22 cellular contexts compared by ENCODE assay signal in genomic region chr14:74985806-74986205, GRCh38. TPM values are rescaled to one million over a fixed set of nuclear protein-coding genes. Genes with fewer than 3 reads are reported as not detected.
"Had no signal": no experiment of that assay in that cellular context is flagged by ENCODE, and none has a peak within 500 bp of the region (broad histone marks: within the 10 kb centered on the region; RNA-seq: fewer than 3 reads in every experiment).

No MANE protein-coding gene starts in this region.

- H3K4me2 ChIP-seq: smooth muscle cell had no signal

- H3K36me3 ChIP-seq: thoracic aorta, upper lobe of left lung had no signal

- H3K4me1 ChIP-seq: parathyroid adenoma had no signal

- H3K79me2 ChIP-seq: parathyroid adenoma had no signal

- H3K9me3 ChIP-seq: mucosa of descending colon, thoracic aorta, upper lobe of left lung had no signal

- H3K9ac ChIP-seq: parathyroid adenoma had no signal

- H3K27ac ChIP-seq: parathyroid adenoma, upper lobe of left lung had no signal

- H2AFZ ChIP-seq: parathyroid adenoma had no signal

- H3K27me3 ChIP-seq: dorsolateral prefrontal cortex, upper lobe of left lung had no signal

- H3K4me3 ChIP-seq: dorsolateral prefrontal cortex, mucosa of descending colon, smooth muscle cell, thoracic aorta, upper lobe of left lung had no signal

- FAIRE-seq: frontal cortex, kidney, urothelium cell line had no signal

- DNase-seq: cerebellar nuclear complex; dorsolateral prefrontal cortex; effector CD4-positive, alpha-beta T cell; kidney; mesenchymal stem cell; mucosa of descending colon; naive B cell; stimulated activated CD4-positive, alpha-beta T cell treated with anti-CD3 and anti-CD28 coated beads, Interleukin-12 subunit alpha, Interleukin-12 subunit beta, amount 100 ng/mL, for 4 hours; stimulated activated CD4-positive, alpha-beta T cell treated with anti-CD3 and anti-CD28 coated beads, Interleukin-1b, Interleukin-23, amount 100 ng/mL, for 48 hours; stimulated activated CD4-positive, alpha-beta T cell treated with anti-CD3 and anti-CD28 coated beads, Interleukin-4, amount 100 ng/mL, for 1 hour; stimulated activated naive CD8-positive, alpha-beta T cell treated with anti-CD3 and anti-CD28 coated beads, Interleukin-15, Interleukin-2, amounts not matched to agents 100 U/mL and 50 U/mL, for 24 hours; substantia nigra; upper lobe of left lung had no signal

- ATAC-seq: left lobe of liver; mucosa of descending colon; natural killer cell treated with Interleukin-12 subunit alpha and Interleukin-12 subunit beta and Interleukin-15 and Interleukin-18, amount 100 ng/mL, for 72 hours; sciatic nerve; stimulated activated memory B cell treated with anti-CD40 and anti-IgM and Interleukin-4, amounts not matched to agents 10 μg/mL and 1 μg/mL and 100 μg/mL, for 72 hours; stimulated activated naive CD8-positive, alpha-beta T cell treated with anti-CD3 and anti-CD28 coated beads, Interleukin-15, Interleukin-2, amounts not matched to agents 100 U/mL and 50 U/mL, for 24 hours had no signal

RNA-seq across cellular contexts. Expression of gene PGF, which starts 30.4 kb away (rescaled TPM):
- total RNA-seq: natural killer cell treated with Interleukin-12 subunit alpha and Interleukin-12 subunit beta and Interleukin-15 and Interleukin-18, amount 100 ng/mL, for 72 hours had no signal
